In genomic region chr18:63683152-63683551, GRCh38 we compare ENCODE assay signal across 12 cellular contexts. TPM values are rescaled to one million over a fixed set of nuclear protein-coding genes. Genes with fewer than 3 reads are reported as not detected.
DNase-seq lines count a peak whose midpoint lies in the region; ATAC-seq and TF ChIP-seq lines count a peak whose summit lies in the region.
"Had no signal": no experiment of that assay in that cellular context is flagged by ENCODE, and none has a peak within 500 bp of the region (broad histone marks: within the 10 kb centered on the region; RNA-seq: fewer than 3 reads in every experiment).

No MANE protein-coding gene starts in this region.

- peak; percentile 88 for ATAC-seq in IMR-90 (ENCODE audit: low read depth)

- H3K27ac Mint-ChIP-seq in nephron, result peak overlapping the region in 2 of 3 experiments; percentile 85
- H3K27ac Mint-ChIP-seq: activated T-helper 2 cell treated with anti-CD3 and anti-CD28 coated beads, Interferon-gamma antibody, Interleukin-2, Interleukin-4, amounts not matched to agents 10 μg/mL and 5 μg/mL and 100 μg/mL, durations not matched to agents 14 hours and 24 hours and 36 hours had no signal

- BruUV-seq in IMR-90 (replicated peaks; lab: Mats Ljungman, UMichigan), result no TSS peak

- no peak overlapping the region for H3K4me3 Mint-ChIP-seq in nephron

- POLR2A ChIA-PET in IMR-90 (lab: Charles Lee; ENCODE audit: unreplicated experiment), result no interaction called here

- CTCF ChIA-PET in IMR-90 (lab: Yijun Ruan, JAX), result interaction anchor here (1.0 kb wide), 1 partner anchor 333 kb away, joined by 3 read pairs; no protein-coding TSS in a partner anchor

- H3K9ac ChIP-seq in IMR-90 (ENCODE audit: low read depth, low read length), result no peak overlapping the region

- WGBS in IMR-90 (ENCODE audit: extremely low coverage in 2 of 2, insufficient read length in 1 of 2), 2 experiments, result no CpG with 5 or more reads among the region's 2 CpGs

- peak overlapping the region; percentile 37; the same call in 1 of the 3 replicates for H2BK15ac ChIP-seq in IMR-90 (ENCODE audit: low read depth, low read length)

- H3K9me3 ChIP-seq in IMR-90 (ENCODE audit: control insufficient read depth, insufficient read depth, low read length) (no peaks in the 10 kb centered on the region), SJCRH30 (replicated peaks) (no peaks in the 10 kb centered on the region)

- H3K36me3 ChIP-seq in IMR-90 (ENCODE audit: control insufficient read depth, insufficient read depth, low read length) (no peaks in the 10 kb centered on the region), SJCRH30 (no peaks in the 10 kb centered on the region)
- H3K36me3 ChIP-seq: esophagus muscularis mucosa had no signal

- no peak overlapping the region for H2AK9ac ChIP-seq in IMR-90 (replicated peaks; ENCODE audit: low read depth, low read length, poor library complexity)

- H3K23ac ChIP-seq in IMR-90 (ENCODE audit: low read depth, low read length), result peak overlapping the region; percentile 67; the same call in 1 of the 2 replicates

- dilution Hi-C loops in IMR-90 (cut with HindIII; ENCODE audit: low sequenced_read_pairs, unreplicated experiment), result no loop called here

- H3K4me1 Mint-ChIP-seq in nephron, result no peaks in the 10 kb centered on the region

- peak overlapping the region; percentile 54 for H2BK5ac ChIP-seq in IMR-90 (ENCODE audit: low read depth, low read length, poor library complexity, severe bottlenecking)

- H2AK5ac ChIP-seq in IMR-90 (ENCODE audit: low read depth, low read length), result no peak overlapping the region

- H3K27ac ChIP-seq in IMR-90 (ENCODE audit: insufficient read depth, low read length) (no peak overlapping the region), SJCRH30 (no peak overlapping the region)
- H3K27ac ChIP-seq: esophagus muscularis mucosa had no signal

- H3K27me3 ChIP-seq in IMR-90 (ENCODE audit: control insufficient read depth, insufficient read depth, low read length) (no peaks in the 10 kb centered on the region), SJCRH30 (no peaks in the 10 kb centered on the region)

- peaks cover 3% of the 10 kb centered on the region for H3K9me3 Mint-ChIP-seq in nephron
- H3K9me3 Mint-ChIP-seq: activated T-helper 2 cell treated with anti-CD3 and anti-CD28 coated beads, Interferon-gamma antibody, Interleukin-2, Interleukin-4, amounts not matched to agents 10 μg/mL and 5 μg/mL and 100 μg/mL, durations not matched to agents 14 hours and 24 hours and 36 hours had no signal

- H4K5ac ChIP-seq in IMR-90 (ENCODE audit: low read depth, low read length), result peak overlapping the region; percentile 43; the same call in 1 of the 2 replicates

- TF ChIP-seq CTCF in AG10803 (conservative IDR thresholded peaks at IDR 0.05; ENCODE audit: low read length), result no peak
- no peak for TF ChIP-seq CTCF in IMR-90 (conservative IDR thresholded peaks at IDR 0.05; ENCODE audit: low read depth, low read length)
- no peak for TF ChIP-seq CTCF in epithelial cell of proximal tubule (conservative IDR thresholded peaks at IDR 0.05; ENCODE audit: low read depth, low read length)
- no peak for TF ChIP-seq CTCF in nephron (IDR thresholded peaks at IDR 0.05; ENCODE audit: unreplicated experiment in 3 of 3)
- no peak for TF ChIP-seq CTCF in GM10266 (IDR thresholded peaks at IDR 0.05; ENCODE audit: control insufficient read depth, insufficient read depth, low read depth, missing control alignments)

- H3K18ac ChIP-seq in IMR-90 (ENCODE audit: low read depth, low read length), result peak overlapping the region; percentile 66; the same call in 1 of the 2 replicates

- intact Hi-C loops in IMR-90 (cut with micrococcal nuclease), result no loop called here

- H4K20me1 ChIP-seq in IMR-90 (ENCODE audit: insufficient read depth, low read length), result no peaks in the 10 kb centered on the region

- H4K91ac ChIP-seq in IMR-90 (ENCODE audit: insufficient read depth, low read depth, low read length), result peak overlapping the region; percentile 28; the same call in 1 of the 2 replicates

- TF ChIP-seq RAD21 in IMR-90 (IDR thresholded peaks at IDR 0.05; ENCODE audit: low read length), result no peak

- no peaks in the 10 kb centered on the region; the same call in 1 of the 2 replicates for H3K9me1 ChIP-seq in IMR-90 (ENCODE audit: insufficient read depth, low read length)

- peak overlapping the region in 1 of 2 experiments; percentile 89; a peak in 2 of 4 replicates for H4K8ac ChIP-seq in IMR-90 (ENCODE audit: low read depth in 2 of 2, low read length in 2 of 2)

- H3K4me1 ChIP-seq in IMR-90 (ENCODE audit: control insufficient read depth, insufficient read depth, low read length), result no peaks in the 10 kb centered on the region; the same call in 1 of the 2 replicates
- no peaks in the 10 kb centered on the region for H3K4me1 ChIP-seq in SJCRH30
- H3K4me1 ChIP-seq: esophagus muscularis mucosa had no signal

- no peak for TF ChIP-seq POLR2A in IMR-90 (IDR thresholded peaks at IDR 0.05; ENCODE audit: low read depth, low read length)

- H3K36me3 Mint-ChIP-seq in nephron (ENCODE audit: low read depth), result no peaks in the 10 kb centered on the region

- H3K4me3 ChIP-seq in AG10803 (ENCODE audit: low read length) (no peak overlapping the region), IMR-90 (ENCODE audit: insufficient read depth, low read depth, low read length) (no peak overlapping the region), epithelial cell of proximal tubule (ENCODE audit: low read depth, low read length) (no peak overlapping the region), SJCRH30 (no peak overlapping the region)
- H3K4me3 ChIP-seq: esophagus muscularis mucosa had no signal

- H3K56ac ChIP-seq in IMR-90 (ENCODE audit: extremely low read depth, insufficient read depth, low read length), result 0 out of 2 replicates have a peak overlapping the region, but pooled peaks have one; percentile 44

- in situ Hi-C loops in IMR-90 (cut with MboI; ENCODE audit: low sequenced_read_pairs), result no loop called here

- DNase-seq in AG10803 (ENCODE audit: low read depth) (peak; percentile 93), IMR-90 (peak; percentile 96), epithelial cell of proximal tubule (ENCODE audit: low read depth) (peak; percentile 93), SJCRH30 (no peak), NAMALWA (ENCODE audit: low spot score) (no peak), GM10266 (ENCODE audit: extremely low spot score) (no peak), NCI-H82 (lab: John Stamatoyannopoulos, UW) (no peak)
- DNase-seq: DMS153, NCI-H1092 had no signal

- H2AFZ ChIP-seq in IMR-90 (replicated peaks; ENCODE audit: low read length, poor library complexity), result peak overlapping the region; percentile 77

- peak overlapping the region; percentile 67; the same call in 1 of the 2 replicates for H3K4ac ChIP-seq in IMR-90 (ENCODE audit: low read depth, low read length)

- H2BK20ac ChIP-seq in IMR-90 (ENCODE audit: low read depth, low read length), result peak overlapping the region; percentile 89

- peak overlapping the region; percentile 77 for H3K14ac ChIP-seq in IMR-90 (replicated peaks; ENCODE audit: low read depth, low read length)

- peak overlapping the region; percentile 48; the same call in 1 of the 2 replicates for H3K4me2 ChIP-seq in IMR-90 (ENCODE audit: low read depth, low read length)

- H3K79me1 ChIP-seq in IMR-90 (ENCODE audit: low read depth in 1 of 2, low read length in 2 of 2), result no peaks in the 10 kb centered on the region

- peak overlapping the region; percentile 80 for H2BK120ac ChIP-seq in IMR-90 (ENCODE audit: low read depth, low read length)

- no peaks in the 10 kb centered on the region for H3K27me3 Mint-ChIP-seq in nephron (ENCODE audit: low read depth)

TF ChIP-seq in IMR-90, 13 proteins besides CTCF, POLR2A, EP300 and RAD21:
- TF ChIP-seq CEBPB (IDR thresholded peaks at IDR 0.05; ENCODE audit: low read depth, low read length) (peak; percentile 87), MAFK (IDR thresholded peaks at IDR 0.05; ENCODE audit: low read depth, low read length) (peak; percentile 51), RCOR1 (IDR thresholded peaks at IDR 0.05; ENCODE audit: insufficient replicate concordance, low read length) (no peak)
TF ChIP-seq in IMR-90: peak in this region for 2.

RNA-seq across cellular contexts. Expression of gene SERPINB11, which starts 19.6 kb away (rescaled TPM):
- 0.18 TPM in 1 of 2 replicates, not detected in the other for total RNA-seq in IMR-90 (2012; rRNA removed)
- polyA plus RNA-seq in IMR-90 (2012; rRNA removed), result 0.12 TPM in 1 of 2 replicates, not detected in the other
- not detected in 2 replicates for polyA plus RNA-seq in IMR-90 (2012; cell fraction: cytosol; rRNA removed)
- 0.05 TPM in 2 replicates for polyA plus RNA-seq in IMR-90 (2012; cell fraction: nucleus; rRNA removed; ENCODE audit: low replicate concordance)
- total RNA-seq in epithelial cell of proximal tubule, result not detected in 2 replicates
- not detected in 2 replicates for total RNA-seq in SJCRH30 (2014; rRNA removed; shearing (Covaris generic))
- total RNA-seq: activated T-helper 2 cell treated with anti-CD3 and anti-CD28 coated beads, Interferon-gamma antibody, Interleukin-2, Interleukin-4, amounts not matched to agents 10 μg/mL and 5 μg/mL and 100 μg/mL, durations not matched to agents 14 hours and 24 hours and 36 hours; esophagus muscularis mucosa had no signal

RNA-seq across cellular contexts. Expression of gene SERPINB3, which starts 21.5 kb away (rescaled TPM):
- total RNA-seq in IMR-90 (2012; rRNA removed) (not detected in 2 replicates), epithelial cell of proximal tubule (0.12 TPM in 1 of 2 replicates, not detected in the other)
- polyA plus RNA-seq in IMR-90 (2012; rRNA removed), result not detected in 2 replicates
- not detected in 2 replicates for polyA plus RNA-seq in IMR-90 (2012; cell fraction: cytosol; rRNA removed)
- polyA plus RNA-seq in IMR-90 (2012; cell fraction: nucleus; rRNA removed; ENCODE audit: low replicate concordance), result not detected in 2 replicates
- total RNA-seq in SJCRH30 (2014; rRNA removed; shearing (Covaris generic)), result not detected in 2 replicates
- total RNA-seq: activated T-helper 2 cell treated with anti-CD3 and anti-CD28 coated beads, Interferon-gamma antibody, Interleukin-2, Interleukin-4, amounts not matched to agents 10 μg/mL and 5 μg/mL and 100 μg/mL, durations not matched to agents 14 hours and 24 hours and 36 hours; esophagus muscularis mucosa had no signal

RNA-seq across cellular contexts. Expression of gene SERPINB4, which starts 39.1 kb away (rescaled TPM):
- total RNA-seq in IMR-90 (2012; rRNA removed), result not detected in 2 replicates
- polyA plus RNA-seq in IMR-90 (2012; rRNA removed), result not detected in 2 replicates
- polyA plus RNA-seq in IMR-90 (2012; cell fraction: cytosol; rRNA removed), result not detected in 2 replicates
- not detected in 2 replicates for polyA plus RNA-seq in IMR-90 (2012; cell fraction: nucleus; rRNA removed; ENCODE audit: low replicate concordance)
- total RNA-seq in epithelial cell of proximal tubule, result not detected in 2 replicates
- not detected in 2 replicates for total RNA-seq in SJCRH30 (2014; rRNA removed; shearing (Covaris generic))
- total RNA-seq: activated T-helper 2 cell treated with anti-CD3 and anti-CD28 coated beads, Interferon-gamma antibody, Interleukin-2, Interleukin-4, amounts not matched to agents 10 μg/mL and 5 μg/mL and 100 μg/mL, durations not matched to agents 14 hours and 24 hours and 36 hours; esophagus muscularis mucosa had no signal

Comparison
In these comparisons a context has a peak if more than half of its experiments do, and no peak if none do; other contexts are left out.
1. DNase-seq: peak in AG10803 (single experiment), IMR-90 (single experiment) and epithelial cell of proximal tubule (single experiment); none in SJCRH30 (0 of 2), NAMALWA (single experiment), GM10266 (single experiment) and NCI-H82 (single experiment).